ENCODE assay signal across 13 cellular contexts in genomic region chr7:70506463-70506862, GRCh38.
DNase-seq lines count a peak whose midpoint lies in the region; ATAC-seq, FAIRE-seq and TF ChIP-seq lines count a peak whose summit lies in the region.
"Had no signal": no experiment of that assay in that cellular context is flagged by ENCODE, and none has a peak within 500 bp of the region (broad histone marks: within the 10 kb centered on the region; RNA-seq: fewer than 3 reads in every experiment).

No MANE protein-coding gene starts in this region.

- peak in 1 of 2 donors; percentile 34 for TF ChIP-seq CTCF in right atrium auricular region (IDR thresholded peaks at IDR 0.05)
- peak; percentile 35 for TF ChIP-seq CTCF in foreskin keratinocyte (conservative IDR thresholded peaks at IDR 0.05)
- no peak for TF ChIP-seq CTCF in thyroid gland (IDR thresholded peaks at IDR 0.05)
- no peak for TF ChIP-seq CTCF in lower leg skin (IDR thresholded peaks at IDR 0.05)

- H3K9me3 ChIP-seq in right atrium auricular region: no peaks in the 10 kb centered on the region
- no peaks in the 10 kb centered on the region for H3K9me3 ChIP-seq in thyroid gland
- H3K9me3 ChIP-seq: body of pancreas had no signal

- FAIRE-seq in RCC 7860 (lab: Jason Lieb, UNC): no peak

- H3K36me3 ChIP-seq in right atrium auricular region: no peaks in the 10 kb centered on the region
- no peaks in the 10 kb centered on the region for H3K36me3 ChIP-seq in thyroid gland

- DNase-seq in left cardiac atrium: peak; percentile 27
- DNase-seq in right atrium auricular region (ENCODE audit: low spot score): no peak
- DNase-seq in NCI-H69 (lab: John Stamatoyannopoulos, UW): peak; percentile 71
- no peak for DNase-seq in foreskin keratinocyte
- no peak for DNase-seq in RCC 7860 (ENCODE audit: low spot score)
- DNase-seq in Kasumi-1 (lab: John Stamatoyannopoulos, UW): no peak
- DNase-seq in thyroid gland: no peak
- DNase-seq in lower leg skin (ENCODE audit: low spot score in 2 of 2): no peak
- DNase-seq: activated T-cell treated with anti-CD3 and anti-CD28 coated beads, Interleukin-2, amount 50 U/mL, for 48 hours; body of pancreas; immature natural killer cell; PC-9; stimulated activated naive CD4-positive, alpha-beta T cell treated with Interleukin-2 at 50 U/mL for 16 hours had no signal

- H3K4me3 ChIP-seq in right atrium auricular region (no peak overlapping the region), thyroid gland (replicated peaks in 1 of 3) (no peak overlapping the region), lower leg skin (ENCODE audit: low read depth, poor library complexity, severe bottlenecking) (no peak overlapping the region)
- H3K4me3 ChIP-seq: body of pancreas, PC-9 had no signal

- TF ChIP-seq POLR2A in thyroid gland (IDR thresholded peaks at IDR 0.05) (no peak), lower leg skin (IDR thresholded peaks at IDR 0.05) (no peak)

- intact Hi-C loops in left cardiac atrium (cut with DNase I) (no loop called here), thyroid gland (cut with DNase I) (no loop called here), lower leg skin (cut with DNase I; ENCODE audit: low total_unique reads) (no loop called here)

- H3K27me3 ChIP-seq in right atrium auricular region (no peaks in the 10 kb centered on the region), foreskin keratinocyte (peaks cover 2% of the 10 kb centered on the region), thyroid gland (no peaks in the 10 kb centered on the region)
- H3K27me3 ChIP-seq: body of pancreas had no signal

- H3K4me1 ChIP-seq in right atrium auricular region (peaks cover 0 to 7% of the 10 kb centered on the region in 2 donors), foreskin keratinocyte (no peaks in the 10 kb centered on the region), thyroid gland (no peaks in the 10 kb centered on the region)
- H3K4me1 ChIP-seq: body of pancreas had no signal

- ATAC-seq in left cardiac atrium: peak; percentile 56 to 77
- no peak for ATAC-seq in foreskin keratinocyte
- ATAC-seq: body of pancreas had no signal

- H3K27ac ChIP-seq in right atrium auricular region (no peak overlapping the region), foreskin keratinocyte (no peak overlapping the region), thyroid gland (no peak overlapping the region)
- H3K27ac ChIP-seq: body of pancreas, PC-9 had no signal

- WGBS in thyroid gland, 2 donors: 78 to 81% methylated on average over 7 of the region's 7 CpGs
- 86 to 89% methylated on average over 7 of the region's 7 CpGs for WGBS in lower leg skin, 2 donors

Comparison
In these comparisons a context has a peak if more than half of its experiments do, and no peak if none do; other contexts are left out.
1. DNase-seq: peak in left cardiac atrium (single experiment) and NCI-H69 (single experiment); none in right atrium auricular region (single experiment), foreskin keratinocyte (0 of 2), RCC 7860 (single experiment), Kasumi-1 (0 of 2), thyroid gland (0 of 2) and lower leg skin (0 of 2).